ENCODE assay signal across 9 cellular contexts in the genomic region with DNA sequence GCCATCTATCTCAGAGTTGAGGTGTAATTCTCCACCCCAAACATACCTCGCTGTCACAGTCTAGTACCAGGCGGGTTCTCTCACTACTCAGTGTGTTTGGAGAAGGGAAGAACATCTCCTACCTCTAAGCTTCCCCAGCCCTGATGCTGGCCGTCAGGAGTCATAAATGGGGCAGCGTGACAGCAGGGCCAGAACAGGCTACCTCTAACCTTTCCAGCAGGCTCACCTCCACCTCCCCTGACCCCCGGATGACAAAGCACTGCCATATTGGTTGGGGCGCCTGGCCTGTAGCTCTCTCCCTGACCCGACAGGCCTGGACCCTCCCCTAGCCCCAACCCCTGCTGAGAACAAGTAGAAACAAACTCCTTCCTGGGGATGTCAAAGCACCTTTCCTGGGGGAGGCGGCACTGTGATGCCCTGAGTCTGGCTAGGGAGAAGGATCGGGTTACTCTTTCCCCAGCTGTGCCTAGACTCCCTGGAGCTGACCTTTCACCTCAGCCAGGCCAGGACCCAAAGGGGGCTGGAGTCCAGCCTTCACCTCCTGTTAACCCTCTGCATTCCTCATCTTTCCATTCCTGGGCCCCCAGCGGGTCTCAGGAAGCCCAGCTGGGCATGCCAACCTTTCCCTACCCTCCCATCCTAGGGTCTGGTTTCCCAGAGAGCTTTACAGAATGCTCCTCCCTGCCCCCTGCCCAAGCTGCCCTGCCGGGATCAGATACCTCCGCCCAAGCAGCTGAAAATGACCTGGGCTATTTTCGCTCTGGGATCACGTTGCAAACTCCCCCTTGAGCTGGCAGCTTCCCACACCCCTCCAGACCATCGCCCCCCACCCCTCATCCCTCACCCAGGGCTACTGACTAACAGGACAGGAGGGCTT. TPM values are rescaled to one million over a fixed set of nuclear protein-coding genes. Genes with fewer than 3 reads are reported as not detected.
DNase-seq lines count a peak whose midpoint lies in the region; ATAC-seq, FAIRE-seq and TF ChIP-seq lines count a peak whose summit lies in the region.
"Had no signal": no experiment of that assay in that cellular context is flagged by ENCODE, and none has a peak within 500 bp of the region (broad histone marks: within the 10 kb centered on the region; RNA-seq: fewer than 3 reads in every experiment).

No MANE protein-coding gene starts in this region.

- TF ChIP-seq CTCF in HepG2 (CRISPR knock-in tag; IDR thresholded peaks at IDR 0.05), result no peak
- TF ChIP-seq CTCF in right lobe of liver (IDR thresholded peaks at IDR 0.05), result no peak
- TF ChIP-seq CTCF in natural killer cell (IDR thresholded peaks at IDR 0.05), result no peak

- no peaks in the 10 kb centered on the region for H3K9me3 Mint-ChIP-seq in natural killer cell

- peak overlapping the region; percentile 95 for H3K4me2 ChIP-seq in HepG2 (ENCODE audit: low read depth, low read length)

- TF ChIP-seq POLR2A in HepG2 (IDR thresholded peaks at IDR 0.05; ENCODE audit: insufficient read depth in 1 of 2, low read depth in 2 of 2, low read length in 2 of 2) (no peak), right lobe of liver (IDR thresholded peaks at IDR 0.05) (no peak)

- ATAC-seq in HepG2 (peak; percentile 3), right lobe of liver (no peak), natural killer cell (no peak), HG02885 (IDR thresholded peaks at IDR 0.05; ENCODE audit: poor library complexity, unreplicated experiment) (no peak), aorta (ENCODE audit: low FRiP score) (no peak)
- no peak for ATAC-seq in activated CD4-positive, CD25-positive, alpha-beta regulatory T cell treated with anti-CD3 and anti-CD28 coated beads, Interleukin-2, amount 50 U/mL, for 24 hours

- peaks cover 96% of the 10 kb centered on the region for H3K4me1 ChIP-seq in HepG2 (ENCODE audit: insufficient read depth, low read length)
- H3K4me1 ChIP-seq in right lobe of liver, result peaks cover 0 to 48% (median 20%) of the 10 kb centered on the region in 4 donors
- H3K4me1 ChIP-seq in ectodermal cell (ENCODE audit: control insufficient read depth, insufficient read depth, low read length), result peaks cover 94% of the 10 kb centered on the region
- H3K4me1 ChIP-seq in aorta (ENCODE audit: control insufficient read depth in 1 of 2, insufficient read depth in 2 of 2, low read length in 2 of 2), result peaks cover 0 to 3% of the 10 kb centered on the region in 2 donors

- H2AFZ ChIP-seq in HepG2 (ENCODE audit: low read length), result no peak overlapping the region

- H3K9me3 ChIP-seq in HepG2 (ENCODE audit: low read length) (no peaks in the 10 kb centered on the region), right lobe of liver (no peaks in the 10 kb centered on the region), ectodermal cell (ENCODE audit: control insufficient read depth, low read length) (no peaks in the 10 kb centered on the region), aorta (ENCODE audit: control insufficient read depth, low read length) (no peaks in the 10 kb centered on the region)

- peak; percentile 53 for DNase-seq in HepG2 (ENCODE audit: low spot score)
- DNase-seq in right lobe of liver, result no peak
- no peak for DNase-seq in natural killer cell
- DNase-seq in NCI-H2227 treated with DMSO at 0.1 percent for 48 hours (lab: John Stamatoyannopoulos, UW), result no peak
- no peak for DNase-seq in aorta

- H3K4me1 Mint-ChIP-seq in natural killer cell, result peaks cover 49 to 72% of the 10 kb centered on the region in 2 donors

- 4% methylated on average over 11 of the region's 15 CpGs for WGBS in HepG2 (ENCODE audit: low lambda C conversion rate)
- WGBS in right lobe of liver (ENCODE audit: insufficient coverage, low coverage, low lambda C conversion rate, missing lambda C conversion rate), result 56% methylated on average over 8 of the region's 15 CpGs
- 12% methylated on average over 15 of the region's 15 CpGs for WGBS in ectodermal cell, 2 experiments
- WGBS in aorta, 2 donors, result 69% methylated on average over 15 of the region's 15 CpGs

- H3K79me2 ChIP-seq in HepG2 (ENCODE audit: insufficient read depth, low read length), result peaks cover 32% of the 10 kb centered on the region

- FAIRE-seq in HepG2 (lab: Jason Lieb, UNC), result peak; percentile 54
- FAIRE-seq: GM19239 had no signal

- H3K36me3 Mint-ChIP-seq in natural killer cell, result no peaks in the 10 kb centered on the region

- H3K4me3 ChIP-seq in HepG2 (replicated peaks in 1 of 3; ENCODE audit: insufficient read depth in 1 of 3, low read depth in 2 of 3, low read length in 3 of 3), result peak overlapping the region; percentile 4 to 66 (median 18); a peak in 3 of 6 replicates
- no peak overlapping the region for H3K4me3 ChIP-seq in right lobe of liver
- peak overlapping the region; percentile 1 for H3K4me3 ChIP-seq in ectodermal cell (ENCODE audit: insufficient read depth, low read depth, low read length)
- H3K4me3 ChIP-seq in aorta (ENCODE audit: low read length in 2 of 2), result no peak overlapping the region

- H3K36me3 ChIP-seq in HepG2 (replicated peaks in 1 of 2; ENCODE audit: control insufficient read depth in 1 of 2, insufficient read depth in 2 of 2, low read length in 2 of 2), result no peaks in the 10 kb centered on the region
- H3K36me3 ChIP-seq in right lobe of liver, result no peaks in the 10 kb centered on the region
- H3K36me3 ChIP-seq in ectodermal cell (ENCODE audit: control insufficient read depth, insufficient read depth, low read length), result no peaks in the 10 kb centered on the region
- H3K36me3 ChIP-seq in aorta (ENCODE audit: control insufficient read depth in 1 of 2, insufficient read depth in 2 of 2, low read length in 1 of 2), result no peaks in the 10 kb centered on the region

- H3K9ac ChIP-seq in HepG2 (ENCODE audit: insufficient read depth, low read depth, low read length), result peak overlapping the region; percentile 30

- H3K27me3 ChIP-seq in HepG2 (ENCODE audit: control insufficient read depth in 1 of 2, insufficient read depth in 2 of 2, low read length in 2 of 2) (no peaks in the 10 kb centered on the region), right lobe of liver (no peaks in the 10 kb centered on the region), ectodermal cell (ENCODE audit: control insufficient read depth, insufficient read depth, low read length, poor library complexity, severe bottlenecking) (no peaks in the 10 kb centered on the region), aorta (ENCODE audit: control insufficient read depth in 1 of 2, insufficient read depth in 2 of 2, low read length in 1 of 2) (no peaks in the 10 kb centered on the region)

- H3K27ac Mint-ChIP-seq in natural killer cell, result peak overlapping the region; percentile 77 to 91

- peaks cover 15% of the 10 kb centered on the region for H4K20me1 ChIP-seq in HepG2 (ENCODE audit: insufficient read depth, low read length)

- BruUV-seq in HepG2 (replicated peaks; lab: Mats Ljungman, UMichigan), result no TSS peak

- in situ Hi-C loops in HepG2 (cut with HindIII; ENCODE audit: extremely low pct_ligation_motif_present, low pct_unique_long_range_greater_than_20kb), result no loop called here

- intact Hi-C loops in HepG2 (cut with micrococcal nuclease; ENCODE audit: unreplicated experiment) (loop anchor here (5.0 kb wide), 2 partner anchors 33 to 42 kb away; a partner anchor contains a TSS), right lobe of liver (cut with DNase I) (no loop called here), natural killer cell (cut with micrococcal nuclease) (no loop called here), aorta (cut with DNase I) (loop anchor here in 1 of 2 donors (2.0 kb wide), 1 partner anchor 33 kb away; no protein-coding TSS in a partner anchor)

- POLR2A ChIA-PET in HepG2 (lab: Yijun Ruan, JAX), result interaction anchor here (0.8 to 4.2 kb wide), 9 partner anchors 13 to 80 kb away, joined by 3 to 38 read pairs (median 5); a partner anchor contains a TSS

- no peak for TF ChIP-seq RAD21 in HepG2 (CRISPR knock-in tag; IDR thresholded peaks at IDR 0.05)

- CTCF ChIA-PET in HepG2 (lab: Yijun Ruan, JAX; ENCODE audit: low intra/inter-chr PET ratio, low total read pairs), result interaction anchor here (1.0 to 1.3 kb wide), 2 partner anchors 13 to 36 kb away, joined by 3 to 4 read pairs; no protein-coding TSS in a partner anchor

- no peaks in the 10 kb centered on the region for H3K27me3 Mint-ChIP-seq in natural killer cell (ENCODE audit: low read depth in 2 of 2)

- H3K27ac ChIP-seq in HepG2 (ENCODE audit: extremely low read length, insufficient read depth, low read length), result peak overlapping the region; percentile 58
- peak overlapping the region in 1 of 3 donors; percentile 37 for H3K27ac ChIP-seq in right lobe of liver
- H3K27ac ChIP-seq in ectodermal cell (ENCODE audit: insufficient read depth, low read depth, low read length, poor library complexity, severe bottlenecking), result peak overlapping the region; percentile 95
- H3K27ac ChIP-seq in aorta (ENCODE audit: low read depth in 1 of 2, low read length in 2 of 2), result peak overlapping the region in 1 of 2 donors; percentile 62

- TF ChIP-seq EP300 in HepG2 (IDR thresholded peaks at IDR 0.05; ENCODE audit: low read depth in 2 of 2, low read length in 2 of 2) (peak in 1 of 2 experiments; percentile 21; a peak in 1 of 4 replicates), HepG2 (CRISPR knock-in tag; IDR thresholded peaks at IDR 0.05; ENCODE audit: borderline replicate concordance) (no peak)

- peak overlapping the region; percentile 83 for H3K4me3 Mint-ChIP-seq in natural killer cell

RNA-seq across cellular contexts. Expression of a gene that starts 34.2 kb away (rescaled TPM):
- total RNA-seq in HepG2 (2016; rRNA removed; fragmentation: Illumina TruSeq; extraction: Trizol) (2.6 and 2.7 TPM in 2 replicates), right lobe of liver (10 to 100 TPM in 3 of 6 experiments, 1 to 10 TPM in 3; 5.5 to 21.3 (median 10.9) TPM), natural killer cell (10 to 100 TPM; 39.6 to 67.0 (median 47.0) TPM), aorta (10 to 100 TPM; 63.5 to 89.1 TPM)
- total RNA-seq in HepG2 (2016; cell fraction: cytosol; rRNA removed; fragmentation: Illumina TruSeq; extraction: Trizol; ENCODE audit: low read depth), result 1.9 and 2.6 TPM in 2 replicates
- 3.1 and 3.5 TPM in 2 replicates for total RNA-seq in HepG2 (2016; cell fraction: insoluble cytoplasmic fraction; rRNA removed; fragmentation: Illumina TruSeq; extraction: Trizol)
- total RNA-seq in HepG2 (2016; cell fraction: membrane; rRNA removed; fragmentation: Illumina TruSeq; extraction: Trizol), result 1.6 and 2.4 TPM in 2 replicates
- 3.0 and 6.6 TPM in 2 replicates for total RNA-seq in HepG2 (2016; cell fraction: nucleus; rRNA removed; fragmentation: Illumina TruSeq; extraction: Trizol)
- polyA plus RNA-seq in HepG2 (2011; rRNA removed) (1.0 and 1.2 TPM in 2 replicates), aorta (10 to 100 TPM in 1 of 2 donors, 1 to 10 TPM in 1; 7.8 to 23.9 TPM)
- polyA plus RNA-seq in HepG2 (2011; cell fraction: cytosol; rRNA removed), result 0.52 and 0.72 TPM in 2 replicates
- polyA plus RNA-seq in HepG2 (2011; cell fraction: nucleus; rRNA removed), result 7.0 and 8.3 TPM in 2 replicates
- polyA plus RNA-seq in HepG2 (2012), result 4.7 and 7.3 TPM in 2 replicates
- 0.24 and 0.35 TPM in 2 replicates for polyA plus RNA-seq in HepG2 (2016; cell fraction: cytosol; fragmentation: Illumina TruSeq; extraction: Trizol; ENCODE audit: low read depth)
- polyA plus RNA-seq in HepG2 (2016; cell fraction: insoluble cytoplasmic fraction; fragmentation: Illumina TruSeq; extraction: Trizol; ENCODE audit: low read depth), result 3.9 and 4.0 TPM in 2 replicates
- polyA plus RNA-seq in HepG2 (2016; cell fraction: membrane; fragmentation: Illumina TruSeq; extraction: Trizol; ENCODE audit: low read depth), result 0.32 and 0.57 TPM in 2 replicates
- polyA plus RNA-seq in HepG2 (2016; cell fraction: nucleus; fragmentation: Illumina TruSeq; extraction: Trizol; ENCODE audit: insufficient read depth, low read depth), result 12.2 and 16.8 TPM in 2 replicates
- 3.1 and 6.5 TPM in 2 replicates for polyA minus RNA-seq in HepG2 (2011; rRNA and poly(A)+ RNA removed; ENCODE audit: low replicate concordance)
- polyA minus RNA-seq in HepG2 (2011; cell fraction: cytosol; rRNA and poly(A)+ RNA removed), result 3.1 and 3.7 TPM in 2 replicates
- 5.1 and 5.3 TPM in 2 replicates for polyA minus RNA-seq in HepG2 (2011; cell fraction: nucleus; rRNA and poly(A)+ RNA removed)
- polyA plus RNA-seq in ectodermal cell (2013, experiment 1 of 4), result 90.4 TPM
- polyA plus RNA-seq in ectodermal cell (2013, experiment 2 of 4), result 114 TPM
- polyA plus RNA-seq in ectodermal cell (2013, experiment 3 of 4), result 75.5 TPM
- polyA plus RNA-seq in ectodermal cell (2013, experiment 4 of 4), result 88.7 TPM

Comparison
In these comparisons a context has a peak if more than half of its experiments do, and no peak if none do; other contexts are left out.
1. H3K4me3 ChIP-seq: peak in HepG2 (3 of 3) and ectodermal cell (single experiment); none in right lobe of liver (0 of 3) and aorta (0 of 2).